In genomic region chr17:69506489-69506888, GRCh38 we compare ENCODE assay signal across 1 cellular context.
TF ChIP-seq lines count a peak whose summit lies in the region.

No MANE protein-coding gene starts in this region.

TF ChIP-seq in SK-N-SH, 30 proteins besides CTCF, POLR2A, EP300 and RAD21 (continued from another document):
- TF ChIP-seq TEAD4 (IDR thresholded peaks at IDR 0.05; ENCODE audit: borderline replicate concordance, insufficient read depth), result no peak
- TF ChIP-seq FOSL2 (IDR thresholded peaks at IDR 0.05; ENCODE audit: borderline replicate concordance, low read depth), result no peak
- no peak for TF ChIP-seq FOXM1 (IDR thresholded peaks at IDR 0.05; ENCODE audit: low read depth)
- TF ChIP-seq IRF3 (IDR thresholded peaks at IDR 0.05; ENCODE audit: low read depth, low read length), result no peak
- TF ChIP-seq GATA2 (CRISPR knock-in tag; IDR thresholded peaks at IDR 0.05), result no peak
- TF ChIP-seq JUND (IDR thresholded peaks at IDR 0.05), result no peak
- TF ChIP-seq RCOR1 (IDR thresholded peaks at IDR 0.05; ENCODE audit: low read length), result no peak
